ENCODE assay signal across 9 cellular contexts in the genomic region with DNA sequence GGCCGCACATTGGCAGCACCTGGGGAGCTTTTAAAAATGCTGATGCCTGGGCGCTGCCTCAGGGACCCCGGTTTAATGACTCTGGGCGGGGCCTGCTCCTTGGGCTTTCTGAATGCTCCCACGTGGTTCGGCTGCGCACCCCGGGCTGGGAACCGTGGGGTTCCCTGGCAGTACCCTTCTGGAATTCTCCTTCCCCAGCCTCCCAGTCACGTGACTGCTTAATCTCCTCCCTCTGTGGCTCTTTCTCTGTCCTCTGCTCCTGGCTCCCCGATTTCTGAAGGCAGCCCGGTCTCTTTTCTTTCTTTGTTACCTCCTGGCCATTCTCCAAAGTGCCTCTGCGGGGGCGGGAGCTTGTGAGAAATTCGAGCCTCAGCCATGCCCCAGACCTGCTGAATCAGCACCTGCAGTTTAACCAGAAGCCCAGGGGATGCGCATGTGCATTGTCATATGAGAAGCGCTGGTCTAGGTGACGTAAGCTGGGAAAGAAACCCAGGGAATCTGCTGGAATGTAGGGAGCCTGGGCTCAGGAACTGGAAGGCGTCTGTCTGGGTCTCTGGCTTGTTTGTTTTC. TPM values are rescaled to one million over a fixed set of nuclear protein-coding genes. Genes with fewer than 3 reads are reported as not detected.
DNase-seq lines count a peak whose midpoint lies in the region; FAIRE-seq and TF ChIP-seq lines count a peak whose summit lies in the region.
"Had no signal": no experiment of that assay in that cellular context is flagged by ENCODE, and none has a peak within 500 bp of the region (broad histone marks: within the 10 kb centered on the region; RNA-seq: fewer than 3 reads in every experiment).

No MANE protein-coding gene starts in this region.

- H3K4ac ChIP-seq in H1 (replicated peaks; ENCODE audit: insufficient read length, low read depth, low read length): no peak overlapping the region

- H2BK5ac ChIP-seq in H1 (ENCODE audit: low read depth, low read length): no peak overlapping the region; the same call in 1 of the 2 replicates

- peak overlapping the region; percentile 55 for H4K5ac ChIP-seq in H1 (ENCODE audit: insufficient read length, low read depth, low read length)

- no peak overlapping the region for H2BK20ac ChIP-seq in H1 (ENCODE audit: low read length)

- no peak overlapping the region for H3K56ac ChIP-seq in H1 (replicated peaks; ENCODE audit: insufficient read length, low read depth, low read length)

- H3K18ac ChIP-seq in H1 (ENCODE audit: extremely low read depth, low read length): peak overlapping the region; percentile 38; the same call in 1 of the 2 replicates

- H3K4me1 ChIP-seq in H1 (replicated peaks in 1 of 4; ENCODE audit: control insufficient read depth in 3 of 4, insufficient read depth in 4 of 4, low read length in 3 of 4): peaks cover 4 to 14% (median 12%) of the 10 kb centered on the region in 4 experiments

- no peaks in the 10 kb centered on the region; a peak in 1 of 7 replicates for H3K27me3 ChIP-seq in H1 (replicated peaks in 1 of 4; ENCODE audit: control insufficient read depth in 3 of 4, extremely low read depth in 1 of 4, insufficient read depth in 3 of 4, low read length in 3 of 4)

- TF ChIP-seq EP300 in H1 (IDR thresholded peaks at IDR 0.05; ENCODE audit: borderline replicate concordance in 1 of 2, low read depth in 2 of 2, low read length in 2 of 2): no peak

- 0 out of 2 replicates have a peak overlapping the region, but pooled peaks have one; percentile 68 for H2BK12ac ChIP-seq in H1 (ENCODE audit: low read depth, low read length)

- H3K14ac ChIP-seq in H1 (ENCODE audit: insufficient read length): no peak overlapping the region

- H4K20me1 ChIP-seq in H1 (replicated peaks in 1 of 2; ENCODE audit: control insufficient read depth in 1 of 2, insufficient read depth in 2 of 2, low read length in 2 of 2): no peaks in the 10 kb centered on the region

- H3K9me3 ChIP-seq in H1 (ENCODE audit: insufficient read depth in 2 of 2, low read depth in 1 of 2, low read length in 1 of 2): no peaks in the 10 kb centered on the region

- no peak overlapping the region for H2BK120ac ChIP-seq in H1 (replicated peaks; ENCODE audit: low read depth, low read length)

- H3K79me1 ChIP-seq in H1 (ENCODE audit: low read depth, low read length): no peaks in the 10 kb centered on the region

- WGBS in H1 (ENCODE audit: extremely low coverage in 1 of 2, insufficient coverage in 1 of 2, insufficient read length in 1 of 2, insufficient replicate concordance in 2 of 2, low coverage in 1 of 2, low lambda C conversion rate in 2 of 2, missing lambda C conversion rate in 1 of 2), 2 experiments: 18% methylated on average over 16 of the region's 19 CpGs; no CpG with 5 or more reads in 1 of the 2 experiments

- H2AK5ac ChIP-seq in H1 (ENCODE audit: low read depth, low read length): 0 out of 2 replicates have a peak overlapping the region, but pooled peaks have one; percentile 65

- CTCF ChIA-PET in H1 (lab: Charles Lee; ENCODE audit: partially characterized antibody): interaction anchor here (0.6 to 1.5 kb wide), 3 partner anchors 18 to 282 kb away, joined by 3 read pairs; no protein-coding TSS in a partner anchor

- H3K79me2 ChIP-seq in H1 (ENCODE audit: control insufficient read depth in 1 of 2, insufficient read depth in 2 of 2, low read length in 2 of 2): no peaks in the 10 kb centered on the region

- H3K23me2 ChIP-seq in H1 (ENCODE audit: low read depth, low read length): no peaks in the 10 kb centered on the region

- H3K4me3 ChIP-seq in H1 (ENCODE audit: extremely low read depth in 1 of 4, insufficient read depth in 2 of 4, low read depth in 3 of 4, low read length in 4 of 4): peak overlapping the region in 1 of 4 experiments; percentile 35; a peak in 2 of 8 replicates

- peak overlapping the region in 1 of 4 experiments; percentile 33; a peak in 2 of 7 replicates for H3K9ac ChIP-seq in H1 (replicated peaks in 1 of 4; ENCODE audit: extremely low read depth in 1 of 4, low read depth in 3 of 4, low read length in 3 of 4)

- H4K91ac ChIP-seq in H1 (replicated peaks; ENCODE audit: insufficient read length, low read length): no peak overlapping the region

- H3K23ac ChIP-seq in H1 (ENCODE audit: insufficient read length): no peak overlapping the region

- H2BK15ac ChIP-seq in H1 (ENCODE audit: low read length): no peak overlapping the region

- H4K8ac ChIP-seq in H1 (ENCODE audit: extremely low read depth, insufficient read depth, low read length): peak overlapping the region; percentile 87; the same call in 1 of the 2 replicates

- H3K36me3 ChIP-seq in H1 (ENCODE audit: control insufficient read depth in 2 of 4, insufficient read depth in 4 of 4, low read length in 3 of 4): no peaks in the 10 kb centered on the region

- peak overlapping the region; percentile 49 to 62 for H3K4me2 ChIP-seq in H1 (ENCODE audit: insufficient read depth in 1 of 2, low read depth in 2 of 2, low read length in 2 of 2)

- TF ChIP-seq RAD21 in H1 (IDR thresholded peaks at IDR 0.05 in 1 of 2, conservative IDR thresholded peaks at IDR 0.05 in 1 of 2; ENCODE audit: low read depth in 2 of 2, low read length in 2 of 2): no peak

- H2AFZ ChIP-seq in H1 (ENCODE audit: low read length): 0 out of 2 replicates have a peak overlapping the region, but pooled peaks have one; percentile 14

- no peak for TF ChIP-seq CTCF in H1 (IDR thresholded peaks at IDR 0.05; ENCODE audit: control extremely low read depth in 1 of 3, insufficient read depth in 1 of 3, low read depth in 1 of 3, low read length in 3 of 3)

- FAIRE-seq in H1 (lab: Jason Lieb, UNC): peak; percentile 99

- H3K27ac ChIP-seq in H1 (ENCODE audit: low read depth, low read length): peak overlapping the region; percentile 60; the same call in 1 of the 2 replicates

- TF ChIP-seq POLR2A in H1 (IDR thresholded peaks at IDR 0.05; ENCODE audit: control extremely low read depth in 1 of 2, low read depth in 2 of 2, low read length in 2 of 2): peak in 1 of 2 experiments; percentile 15; a peak in 1 of 3 replicates

- peak; percentile 40 for DNase-seq in AG20443 (ENCODE audit: low spot score)
- peak; percentile 93 for DNase-seq in NCI-H2107 (lab: John Stamatoyannopoulos, UW)
- peak; percentile 58 to 60 for DNase-seq in H1 (ENCODE audit: low read depth in 1 of 2, low spot score in 2 of 2)
- peak; percentile 65 for DNase-seq in mucosa of gallbladder (ENCODE audit: low spot score)
- no peak for DNase-seq in stimulated activated CD4-positive, alpha-beta T cell treated with anti-CD3 and anti-CD28 coated beads, Interleukin-1b, Interleukin-23, amount 100 ng/mL, for 48 hours
- no peak for DNase-seq in CD1c-positive myeloid dendritic cell (ENCODE audit: extremely low spot score)
- no peak for DNase-seq in OCI-M2 (lab: John Stamatoyannopoulos, UW; ENCODE audit: unreplicated experiment)
- DNase-seq in effector CD4-positive, alpha-beta T cell: no peak
- DNase-seq: NCI-H446 treated with DMSO at 0.1 percent for 48 hours had no signal

- POLR2A ChIA-PET in H1 (lab: Charles Lee; ENCODE audit: partially characterized antibody): interaction anchor here (1.3 to 3.5 kb wide), 3 partner anchors 16 to 21 kb away, joined by 3 to 14 read pairs (median 4); a partner anchor contains a TSS

TF ChIP-seq in H1, 55 proteins besides CTCF, POLR2A, EP300 and RAD21 (continues in another document):
- peak; percentile 93 for TF ChIP-seq EGR1 (IDR thresholded peaks at IDR 0.05; ENCODE audit: borderline replicate concordance, low read depth, low read length)
- TF ChIP-seq, protein P1, sequence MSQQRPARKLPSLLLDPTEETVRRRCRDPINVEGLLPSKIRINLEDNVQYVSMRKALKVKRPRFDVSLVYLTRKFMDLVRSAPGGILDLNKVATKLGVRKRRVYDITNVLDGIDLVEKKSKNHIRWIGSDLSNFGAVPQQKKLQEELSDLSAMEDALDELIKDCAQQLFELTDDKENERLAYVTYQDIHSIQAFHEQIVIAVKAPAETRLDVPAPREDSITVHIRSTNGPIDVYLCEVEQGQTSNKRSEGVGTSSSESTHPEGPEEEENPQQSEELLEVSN (IDR thresholded peaks at IDR 0.05): peak; percentile 47
- TF ChIP-seq, protein P2, sequence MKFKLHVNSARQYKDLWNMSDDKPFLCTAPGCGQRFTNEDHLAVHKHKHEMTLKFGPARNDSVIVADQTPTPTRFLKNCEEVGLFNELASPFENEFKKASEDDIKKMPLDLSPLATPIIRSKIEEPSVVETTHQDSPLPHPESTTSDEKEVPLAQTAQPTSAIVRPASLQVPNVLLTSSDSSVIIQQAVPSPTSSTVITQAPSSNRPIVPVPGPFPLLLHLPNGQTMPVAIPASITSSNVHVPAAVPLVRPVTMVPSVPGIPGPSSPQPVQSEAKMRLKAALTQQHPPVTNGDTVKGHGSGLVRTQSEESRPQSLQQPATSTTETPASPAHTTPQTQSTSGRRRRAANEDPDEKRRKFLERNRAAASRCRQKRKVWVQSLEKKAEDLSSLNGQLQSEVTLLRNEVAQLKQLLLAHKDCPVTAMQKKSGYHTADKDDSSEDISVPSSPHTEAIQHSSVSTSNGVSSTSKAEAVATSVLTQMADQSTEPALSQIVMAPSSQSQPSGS (IDR thresholded peaks at IDR 0.05; ENCODE audit: low read length): peak; percentile 95
- no peak for TF ChIP-seq POU5F1 (IDR thresholded peaks at IDR 0.05; ENCODE audit: low read depth, low read length)
- no peak for TF ChIP-seq KDM4A (IDR thresholded peaks at IDR 0.05; ENCODE audit: low read depth, low read length, severe bottlenecking)
- no peak for TF ChIP-seq CTBP2 (IDR thresholded peaks at IDR 0.05; ENCODE audit: borderline replicate concordance, insufficient read depth, insufficient read length, low read length)
- no peak for TF ChIP-seq SIN3A (conservative IDR thresholded peaks at IDR 0.05 in 1 of 2, IDR thresholded peaks at IDR 0.05 in 1 of 2; ENCODE audit: low read depth in 1 of 2, low read length in 2 of 2)

RNA-seq across cellular contexts. Expression of a gene that starts 16.6 kb away (rescaled TPM):
- 7.5 and 11.2 TPM in 2 replicates for total RNA-seq in H1 (2021; fragmentation: NEBNext Ultra II Directional; extraction: Animal tissue kit (Norgen Biotek cat#: 25700))
- 3.3 and 3.6 TPM in 2 replicates for polyA plus RNA-seq in H1 (2011; rRNA removed)
- polyA plus RNA-seq in H1 (2011; cell fraction: cytosol; rRNA removed): 3.0 TPM
- polyA plus RNA-seq in H1 (2011; cell fraction: nucleus; rRNA removed): 5.1 TPM
- 3.2 to 4.4 TPM (median 3.9 TPM) in 4 replicates for polyA plus RNA-seq in H1 (2012, experiment 1 of 2)
- polyA plus RNA-seq in H1 (2012, experiment 2 of 2): 1.3 TPM
- 4.3 TPM for polyA plus RNA-seq in H1 (2013, experiment 1 of 2)
- 5.0 TPM for polyA plus RNA-seq in H1 (2013, experiment 2 of 2)
- 10.2 and 15.0 TPM in 2 replicates for polyA minus RNA-seq in H1 (2011; rRNA and poly(A)+ RNA removed)
- 5.1 TPM for polyA minus RNA-seq in H1 (2011; cell fraction: cytosol; rRNA and poly(A)+ RNA removed)
- 4.3 TPM for polyA minus RNA-seq in H1 (2011; cell fraction: nucleus; rRNA and poly(A)+ RNA removed)
- total RNA-seq in mucosa of gallbladder: 8.0 TPM

Comparison
In these comparisons a context has a peak if more than half of its experiments do, and no peak if none do; other contexts are left out.
1. DNase-seq: peak in AG20443 (single experiment), NCI-H2107 (single experiment), H1 (2 of 2) and mucosa of gallbladder (single experiment); none in stimulated activated CD4-positive, alpha-beta T cell treated with anti-CD3 and anti-CD28 coated beads, Interleukin-1b, Interleukin-23, amount 100 ng/mL, for 48 hours (single experiment), CD1c-positive myeloid dendritic cell (single experiment), OCI-M2 (single experiment) and effector CD4-positive, alpha-beta T cell (single experiment).